In the genomic region with DNA sequence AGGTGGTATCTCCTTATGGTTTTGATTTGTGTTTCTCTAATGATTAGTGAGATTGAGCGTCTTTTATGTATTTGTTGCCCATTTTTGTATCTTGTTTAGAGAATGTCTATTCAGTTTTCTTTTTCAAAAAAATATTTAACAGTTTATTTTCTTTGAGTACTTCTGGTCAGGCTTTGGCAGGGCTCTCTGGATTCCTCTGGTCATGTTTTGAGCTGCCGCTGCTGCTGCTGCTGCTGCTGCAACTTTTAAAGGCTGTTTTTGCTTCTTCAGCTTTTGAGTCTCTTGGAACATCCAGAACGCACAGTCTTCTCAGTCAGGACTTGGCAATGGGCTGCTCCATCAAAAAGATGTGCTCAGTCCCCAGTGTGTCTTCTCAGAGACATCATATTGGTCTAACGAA, we compare ENCODE assay signal across 21 cellular contexts. TPM values are rescaled to one million over a fixed set of nuclear protein-coding genes. Genes with fewer than 3 reads are reported as not detected.
DNase-seq lines count a peak whose midpoint lies in the region; ATAC-seq, FAIRE-seq and TF ChIP-seq lines count a peak whose summit lies in the region.
"Had no signal": no experiment of that assay in that cellular context is flagged by ENCODE, and none has a peak within 500 bp of the region (broad histone marks: within the 10 kb centered on the region; RNA-seq: fewer than 3 reads in every experiment).

No MANE protein-coding gene starts in this region.

- H4K20me1 ChIP-seq in K562 (replicated peaks; ENCODE audit: control insufficient read depth, insufficient read depth, low read length): no peaks in the 10 kb centered on the region

- peaks cover 11 to 17% of the 10 kb centered on the region in 2 experiments; a peak in 4 of 5 replicates for H3K4me1 ChIP-seq in K562 (replicated peaks in 1 of 2; ENCODE audit: control insufficient read depth in 2 of 2, insufficient read depth in 2 of 2, low read length in 2 of 2)
- peaks cover 13 to 17% of the 10 kb centered on the region in 2 donors for H3K4me1 ChIP-seq in thyroid gland
- no peaks in the 10 kb centered on the region for H3K4me1 ChIP-seq in SJCRH30
- H3K4me1 ChIP-seq: BE2C, HAP-1 had no signal

- TF ChIP-seq POLR2A in K562 (conservative IDR thresholded peaks at IDR 0.05) (no peak), thyroid gland (IDR thresholded peaks at IDR 0.05) (no peak), GM12891 (IDR thresholded peaks at IDR 0.05; ENCODE audit: low read depth, low read length) (no peak)

- TF ChIP-seq CTCF in K562 (IDR thresholded peaks at IDR 0.05 in 2 of 3, conservative IDR thresholded peaks at IDR 0.05 in 1 of 3; ENCODE audit: insufficient read depth in 2 of 3, low read depth in 1 of 3, low read length in 3 of 3): no peak
- TF ChIP-seq CTCF in thyroid gland (IDR thresholded peaks at IDR 0.05): no peak

- H3K36me3 ChIP-seq in K562 (ENCODE audit: control insufficient read depth, insufficient read depth, low read length) (no peaks in the 10 kb centered on the region), thyroid gland (no peaks in the 10 kb centered on the region), SJCRH30 (no peaks in the 10 kb centered on the region)
- H3K36me3 ChIP-seq: BE2C, HAP-1 had no signal

- H3K27ac ChIP-seq in K562 (ENCODE audit: extremely low read depth, low read depth, low read length) (no peak overlapping the region), thyroid gland (no peak overlapping the region), SJCRH30 (no peak overlapping the region)
- H3K27ac ChIP-seq: GM23248 had no signal

- H3K4me3 ChIP-seq in K562 (no peak overlapping the region), thyroid gland (replicated peaks in 1 of 3) (no peak overlapping the region), SJCRH30 (no peak overlapping the region)
- H3K4me3 ChIP-seq: GM23248, HAP-1 had no signal

- no peaks in the 10 kb centered on the region for H3K9me1 ChIP-seq in K562 (ENCODE audit: control insufficient read depth, insufficient read depth, low read length)

- no peaks in the 10 kb centered on the region for H3K9me3 ChIP-seq in K562 (replicated peaks; ENCODE audit: control insufficient read depth, insufficient read depth, low read depth, low read length)
- no peaks in the 10 kb centered on the region for H3K9me3 ChIP-seq in thyroid gland
- H3K9me3 ChIP-seq in SJCRH30 (replicated peaks): no peaks in the 10 kb centered on the region
- H3K9me3 ChIP-seq: BE2C, HAP-1 had no signal

- no TSS peak for BruUV-seq in K562 (replicated peaks; lab: Mats Ljungman, UMichigan)

- FAIRE-seq in K562 (lab: Jason Lieb, UNC): no peak
- no peak for FAIRE-seq in GM12891 (lab: Jason Lieb, UNC)
- FAIRE-seq: G401.6, GM12892, GM18507 had no signal

- no peak for TF ChIP-seq EP300 in K562 (IDR thresholded peaks at IDR 0.05; ENCODE audit: low read length)

- DNase-seq in AG08396 (ENCODE audit: low spot score) (peak; percentile 21), K562 (ENCODE audit: extremely low read depth in 1 of 4, low spot score in 3 of 4) (no peak), iris pigment epithelial cell (ENCODE audit: low read depth) (peak; percentile 29), thyroid gland (peak; percentile 5 to 34), GM12891 (ENCODE audit: insufficient read length, low spot score) (no peak), SJCRH30 (no peak)
- DNase-seq: 8988T; BE2C; C1 segment of cervical spinal cord; CD4-positive, CD25-positive, alpha-beta regulatory T cell; CD8-positive, alpha-beta memory T cell; COR-L47; GM23248 had no signal

- in situ Hi-C loops in K562 (cut with MboI): no loop called here

- WGBS in K562 (ENCODE audit: insufficient coverage, low coverage, missing lambda C conversion rate): 43% methylated on average over 4 of the region's 4 CpGs
- 43 to 52% methylated on average over 4 of the region's 4 CpGs for WGBS in thyroid gland, 2 donors

- H3K79me2 ChIP-seq in K562 (ENCODE audit: control insufficient read depth, insufficient read depth, low read length): no peaks in the 10 kb centered on the region

- H3K27me3 ChIP-seq in K562 (ENCODE audit: control insufficient read depth in 2 of 2, insufficient read depth in 2 of 2, low read length in 2 of 2) (no peaks in the 10 kb centered on the region), thyroid gland (no peaks in the 10 kb centered on the region), SJCRH30 (0 out of 2 replicates have a peak, but pooled peaks cover 3% of the 10 kb centered on the region)
- H3K27me3 ChIP-seq: BE2C had no signal

- H3K9ac ChIP-seq in K562 (ENCODE audit: insufficient read depth in 1 of 2, low read depth in 2 of 2, low read length in 2 of 2): no peak overlapping the region
- H3K9ac ChIP-seq: GM23248 had no signal

- H2AFZ ChIP-seq in K562 (ENCODE audit: low read depth, low read length): peak overlapping the region; percentile 51; the same call in 1 of the 2 replicates
- H2AFZ ChIP-seq: GM23248 had no signal

- no peak for TF ChIP-seq RAD21 in K562 (CRISPR knock-in tag; conservative IDR thresholded peaks at IDR 0.05 in 1 of 2, IDR thresholded peaks at IDR 0.05 in 1 of 2)

- POLR2A ChIA-PET in K562 (lab: Yijun Ruan, JAX): no interaction called here

- H3K4me2 ChIP-seq in K562 (ENCODE audit: insufficient read depth, low read length): no peak overlapping the region

- intact Hi-C loops in K562 (cut with micrococcal nuclease) (no loop called here), thyroid gland (cut with DNase I) (no loop called here)

- ATAC-seq in K562: no peak
- ATAC-seq in HG02588 (IDR thresholded peaks at IDR 0.05; ENCODE audit: unreplicated experiment): no peak

- CTCF ChIA-PET in K562 (lab: Yijun Ruan, JAX; ENCODE audit: low intra/inter-chr PET ratio): no interaction called here

TF ChIP-seq in K562, 482 proteins besides CTCF, POLR2A, EP300 and RAD21 (continues in another document):
- TF ChIP-seq ZNF217 (CRISPR knock-in tag; IDR thresholded peaks at IDR 0.05) (no peak), RBM17 (IDR thresholded peaks at IDR 0.05; ENCODE audit: borderline replicate concordance, low read depth, low read length) (no peak), FOXA3 (CRISPR knock-in tag; conservative IDR thresholded peaks at IDR 0.05 in 1 of 2, IDR thresholded peaks at IDR 0.05 in 1 of 2) (no peak), PHF21A (IDR thresholded peaks at IDR 0.05; ENCODE audit: borderline replicate concordance, low read depth) (no peak), MAZ (CRISPR knock-in tag; conservative IDR thresholded peaks at IDR 0.05 in 1 of 2, IDR thresholded peaks at IDR 0.05 in 1 of 2) (no peak)
- TF ChIP-seq, protein P1, sequence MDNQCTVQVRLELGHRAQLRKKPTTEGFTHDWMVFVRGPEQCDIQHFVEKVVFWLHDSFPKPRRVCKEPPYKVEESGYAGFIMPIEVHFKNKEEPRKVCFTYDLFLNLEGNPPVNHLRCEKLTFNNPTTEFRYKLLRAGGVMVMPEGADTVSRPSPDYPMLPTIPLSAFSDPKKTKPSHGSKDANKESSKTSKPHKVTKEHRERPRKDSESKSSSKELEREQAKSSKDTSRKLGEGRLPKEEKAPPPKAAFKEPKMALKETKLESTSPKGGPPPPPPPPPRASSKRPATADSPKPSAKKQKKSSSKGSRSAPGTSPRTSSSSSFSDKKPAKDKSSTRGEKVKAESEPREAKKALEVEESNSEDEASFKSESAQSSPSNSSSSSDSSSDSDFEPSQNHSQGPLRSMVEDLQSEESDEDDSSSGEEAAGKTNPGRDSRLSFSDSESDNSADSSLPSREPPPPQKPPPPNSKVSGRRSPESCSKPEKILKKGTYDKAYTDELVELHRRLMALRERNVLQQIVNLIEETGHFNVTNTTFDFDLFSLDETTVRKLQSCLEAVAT (IDR thresholded peaks at IDR 0.05): no peak

TF ChIP-seq in GM12891, 5 proteins besides CTCF, POLR2A, EP300 and RAD21:
- TF ChIP-seq PAX5 (IDR thresholded peaks at IDR 0.05; ENCODE audit: insufficient read depth, low read length, severe bottlenecking) (no peak), POU2F2 (IDR thresholded peaks at IDR 0.05; ENCODE audit: low read depth, low read length) (no peak), TAF1 (IDR thresholded peaks at IDR 0.05; ENCODE audit: low read depth, low read length) (no peak)

RNA-seq across cellular contexts. Expression of a gene that starts 40.1 kb away (rescaled TPM):
- not detected in 2 replicates for total RNA-seq in K562 (2011; cell fraction: chromatin; rRNA removed; ENCODE audit: low replicate concordance)
- total RNA-seq in K562 (2011; cell fraction: nucleolus; rRNA removed): not detected in 2 replicates
- not detected in 2 replicates for total RNA-seq in K562 (2011; cell fraction: nucleoplasm; rRNA removed)
- total RNA-seq in K562 (2014; rRNA removed): 0.20 TPM in 1 of 2 replicates, not detected in the other
- total RNA-seq in K562 (2014; rRNA removed; fragmentation: Illumina TruSeq; extraction: Trizol): not detected in 2 replicates
- not detected in 2 replicates for total RNA-seq in K562 (2015; rRNA removed; fragmentation: Illumina TruSeq; extraction: Trizol)
- total RNA-seq in K562 (2021): 0.20 TPM in 1 of 2 replicates, not detected in the other
- not detected in 2 replicates for polyA plus RNA-seq in K562 (2011; rRNA removed)
- not detected in 2 replicates for polyA plus RNA-seq in K562 (2011; cell fraction: cytosol; rRNA removed)
- polyA plus RNA-seq in K562 (2011; cell fraction: nucleus; rRNA removed): not detected in 2 replicates
- polyA plus RNA-seq in K562 (2012): 0.13 and 0.78 TPM in 2 replicates
- not detected in 2 replicates for polyA plus RNA-seq in K562 (2014; fragmentation: Illumina TruSeq; extraction: Trizol)
- under 1 TPM; 0.07 to 0.24 TPM for polyA plus RNA-seq in K562 (2014; fragmentation: Nextera tagmentation; extraction: Ambion mirVana)
- not detected in 2 replicates for polyA plus RNA-seq in K562 (2014; rRNA removed)
- polyA minus RNA-seq in K562 (2011; rRNA and poly(A)+ RNA removed): not detected in 2 replicates
- not detected in 2 replicates for polyA minus RNA-seq in K562 (2011; cell fraction: cytosol; rRNA and poly(A)+ RNA removed)
- not detected in 2 replicates for polyA minus RNA-seq in K562 (2011; cell fraction: nucleus; rRNA and poly(A)+ RNA removed)
- not detected for total RNA-seq in thyroid gland
- polyA plus RNA-seq in GM12891 (2012; ENCODE audit: low read depth, missing spikeins): not detected
- not detected in 2 replicates for total RNA-seq in SJCRH30 (2014; rRNA removed; shearing (Covaris generic))
- total RNA-seq: A673; CD4-positive, CD25-positive, alpha-beta regulatory T cell; CD8-positive, alpha-beta memory T cell; GM23248; H4; HT-29 had no signal
- polyA plus RNA-seq: CD4-positive, CD25-positive, alpha-beta regulatory T cell; CD8-positive, alpha-beta memory T cell; GM23248 had no signal

Comparison
In these comparisons a context has a peak if more than half of its experiments do, and no peak if none do; other contexts are left out.
1. DNase-seq: peak in AG08396 (single experiment), iris pigment epithelial cell (single experiment) and thyroid gland (2 of 2); none in K562 (0 of 4), GM12891 (single experiment) and SJCRH30 (0 of 2).